In the genomic region with DNA sequence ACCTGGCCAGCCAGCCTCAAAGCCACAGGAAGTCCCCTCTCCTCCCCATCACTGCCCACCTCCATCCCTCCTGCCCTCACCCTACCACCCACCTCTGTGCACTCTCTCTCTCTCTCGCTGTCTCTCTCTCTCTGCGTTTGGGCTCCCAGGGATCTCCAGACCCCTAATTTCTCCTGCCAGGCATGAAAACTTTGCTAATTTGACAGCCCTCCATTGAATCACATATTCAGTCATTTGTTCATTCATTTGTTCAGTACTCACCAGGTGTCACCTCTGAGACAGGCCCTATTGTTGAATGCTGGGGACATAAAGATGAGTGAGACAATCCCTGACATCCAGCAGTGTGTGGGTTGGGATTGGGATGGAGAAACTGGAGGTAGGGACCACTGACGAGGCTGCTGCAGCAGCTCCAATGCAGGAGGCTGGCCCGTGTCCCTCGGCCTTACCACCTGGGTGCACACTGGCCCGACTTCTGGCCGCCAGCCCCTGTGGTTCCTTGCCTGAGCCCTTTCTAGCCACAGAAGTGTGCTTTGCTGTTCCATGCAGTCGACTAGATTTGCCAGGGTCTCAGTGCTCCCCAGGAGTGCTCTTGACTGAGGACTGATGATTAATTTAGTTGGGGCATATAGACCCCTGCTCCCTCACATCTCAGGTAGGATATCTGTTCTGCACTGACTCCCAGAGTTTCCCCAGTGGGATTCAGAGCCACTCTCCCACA, we compare ENCODE assay signal across 2 cellular contexts.
TF ChIP-seq lines count a peak whose summit lies in the region.

No MANE protein-coding gene starts in this region.

TF ChIP-seq in GM23338, 12 proteins besides CTCF, POLR2A, EP300 and RAD21:
- TF ChIP-seq JUNB (IDR thresholded peaks at IDR 0.05; ENCODE audit: unreplicated experiment) (no peak), EZH2phosphoT487 (IDR thresholded peaks at IDR 0.05; ENCODE audit: unreplicated experiment) (no peak), CREB1 (CRISPR knock-in tag; IDR thresholded peaks at IDR 0.05; ENCODE audit: low read depth) (no peak), EZH2 (IDR thresholded peaks at IDR 0.05; ENCODE audit: low read depth, unreplicated experiment) (no peak), ZNF331 (CRISPR knock-in tag; IDR thresholded peaks at IDR 0.05; ENCODE audit: low read depth) (no peak)

TF ChIP-seq in K562, 482 proteins besides CTCF, POLR2A, EP300 and RAD21:
- TF ChIP-seq ZNF263 (CRISPR knock-in tag; IDR thresholded peaks at IDR 0.05; ENCODE audit: borderline replicate concordance) = peak; percentile 62; the same call in 1 of the 2 replicates
- TF ChIP-seq, protein P1, sequence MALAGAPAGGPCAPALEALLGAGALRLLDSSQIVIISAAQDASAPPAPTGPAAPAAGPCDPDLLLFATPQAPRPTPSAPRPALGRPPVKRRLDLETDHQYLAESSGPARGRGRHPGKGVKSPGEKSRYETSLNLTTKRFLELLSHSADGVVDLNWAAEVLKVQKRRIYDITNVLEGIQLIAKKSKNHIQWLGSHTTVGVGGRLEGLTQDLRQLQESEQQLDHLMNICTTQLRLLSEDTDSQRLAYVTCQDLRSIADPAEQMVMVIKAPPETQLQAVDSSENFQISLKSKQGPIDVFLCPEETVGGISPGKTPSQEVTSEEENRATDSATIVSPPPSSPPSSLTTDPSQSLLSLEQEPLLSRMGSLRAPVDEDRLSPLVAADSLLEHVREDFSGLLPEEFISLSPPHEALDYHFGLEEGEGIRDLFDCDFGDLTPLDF (CRISPR knock-in tag; IDR thresholded peaks at IDR 0.05) = no peak
- peak; percentile 23; the same call in 1 of the 2 replicates for TF ChIP-seq ZNF24 (IDR thresholded peaks at IDR 0.05)
TF ChIP-seq in K562: peak in this region for 2.
